8 cellular contexts compared by ENCODE assay signal in the genomic region with DNA sequence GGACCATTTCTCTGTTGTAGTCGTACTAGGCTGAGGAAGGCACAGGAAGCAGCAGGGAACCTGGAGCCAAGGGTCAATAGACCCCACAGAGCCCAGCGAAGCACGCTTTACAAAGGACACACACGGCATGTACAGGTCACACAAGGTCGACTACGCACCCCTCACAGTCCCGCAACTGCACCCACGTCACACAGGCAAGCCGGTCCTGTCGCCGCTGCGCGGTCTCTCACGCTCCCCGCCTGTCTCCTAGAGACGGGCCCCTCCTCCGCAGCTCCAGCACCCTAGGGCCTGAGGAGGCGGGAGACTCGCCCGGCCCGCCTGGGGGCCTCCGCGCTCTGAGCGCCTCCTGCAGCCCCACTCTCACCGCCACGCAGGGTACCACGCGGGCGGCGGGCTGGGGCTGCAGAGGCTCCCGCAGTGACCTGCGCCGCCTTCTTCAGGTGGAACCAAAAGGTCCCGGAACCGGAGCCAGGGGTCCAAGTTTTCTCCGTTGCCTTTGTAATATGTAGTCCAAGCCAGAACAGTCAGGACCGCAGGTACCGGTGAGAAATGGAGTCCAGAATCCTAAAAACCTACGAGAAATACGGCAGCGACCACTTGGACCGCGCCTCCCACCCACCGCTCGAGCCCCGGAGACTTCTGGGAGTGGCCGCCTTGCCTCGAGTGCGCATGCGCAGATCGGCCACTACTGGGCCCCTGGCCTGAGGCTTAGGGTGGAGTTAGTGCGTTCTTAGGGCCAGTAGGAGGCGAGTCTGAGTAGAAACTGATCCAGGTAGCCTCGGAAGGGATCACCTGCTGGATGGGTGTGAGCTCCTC. TPM values are rescaled to one million over a fixed set of nuclear protein-coding genes. Genes with fewer than 3 reads are reported as not detected.
DNase-seq lines count a peak whose midpoint lies in the region; ATAC-seq and TF ChIP-seq lines count a peak whose summit lies in the region.

ZNF607 (minus strand) TSS at position 651 of the 816 bp plus-strand sequence. CDS start 8,143 bp downstream, outside the sequence.

- TF ChIP-seq RAD21 in HCT116 (IDR thresholded peaks at IDR 0.05; ENCODE audit: low read depth) = peak; percentile 39; the same call in 1 of the 2 replicates

- TF ChIP-seq CTCF in HCT116 (IDR thresholded peaks at IDR 0.05 in 2 of 3, conservative IDR thresholded peaks at IDR 0.05 in 1 of 3; ENCODE audit: borderline replicate concordance in 1 of 3, insufficient read depth in 1 of 3, low read depth in 2 of 3, low read length in 2 of 3) (peak; percentile 13 to 74 (median 59); a peak in 5 of 6 replicates), prostate gland (IDR thresholded peaks at IDR 0.05) (peak in 3 of 4 experiments; percentile 63 to 72 (median 70))

- ATAC-seq in HCT116 = peak; percentile 98
- peak; percentile 100 for ATAC-seq in left ventricle myocardium superior

- peak within 1 kb of the TSS; percentile 89 for H2AFZ ChIP-seq in HCT116 (ENCODE audit: low read depth, low read length, poor library complexity, severe bottlenecking)

- TF ChIP-seq POLR2A in HCT116 (IDR thresholded peaks at IDR 0.05; ENCODE audit: borderline replicate concordance, extremely low read depth, insufficient read depth, insufficient read length) (no peak), prostate gland (IDR thresholded peaks at IDR 0.05) (peak; percentile 50)

- POLR2A ChIA-PET in HCT116 (lab: Charles Lee) = interaction anchor here (1.4 kb wide), 1 partner anchor 60 kb away, joined by 3 read pairs; the partner anchor contains the start of gene ZNF573

- peak within 1 kb of the TSS; percentile 78 for H3K4me2 ChIP-seq in HCT116 (ENCODE audit: low read length)

- DNase-seq in GF-D8 (lab: John Stamatoyannopoulos, UW) (peak; percentile 71), HCT116 (ENCODE audit: low read depth, low spot score) (peak; percentile 94), NCI-H1048 (lab: John Stamatoyannopoulos, UW) (peak; percentile 79), SW480 (ENCODE audit: low spot score) (peak; percentile 97), amniotic stem cell (lab: John Stamatoyannopoulos, UW) (peak; percentile 84), left ventricle myocardium superior (peak; percentile 95), prostate gland (ENCODE audit: low spot score) (peak; percentile 86)

- intact Hi-C loops in HCT116 (cut with micrococcal nuclease) = loop anchor here (5.0 kb wide), 1 partner anchor 58 kb away; the partner anchor contains the start of gene ZNF573
- intact Hi-C loops in left ventricle myocardium superior (cut with micrococcal nuclease) = no loop called here
- intact Hi-C loops in prostate gland (cut with DNase I) = no loop called here

- peaks cover 7% of the 10 kb centered on the region; the same call in 1 of the 2 replicates for H3K79me2 ChIP-seq in HCT116 (ENCODE audit: insufficient read depth, low read length)

- H3K9ac ChIP-seq in HCT116 (ENCODE audit: low read length) = peak within 1 kb of the TSS; percentile 73

- CTCF ChIA-PET in HCT116 (lab: Charles Lee) = no interaction called here

- H3K9me2 ChIP-seq in HCT116 (ENCODE audit: insufficient read depth) = no peaks in the 10 kb centered on the region

- H3K4me1 ChIP-seq in HCT116 (ENCODE audit: control insufficient read depth in 1 of 2, insufficient read depth in 2 of 2, low read length in 2 of 2) (peaks cover 4 to 11% of the 10 kb centered on the region in 2 experiments; a peak in 1 of 4 replicates), prostate gland (replicated peaks) (peaks cover 6% of the 10 kb centered on the region), urinary bladder (ENCODE audit: insufficient read depth) (no peaks in the 10 kb centered on the region)

- under 1% methylated on average over 49 of the region's 54 CpGs for WGBS in prostate gland
- WGBS in urinary bladder = under 1% methylated on average over 54 of the region's 54 CpGs

- H3K27me3 ChIP-seq in HCT116 (ENCODE audit: insufficient read depth, low read length) (no peaks in the 10 kb centered on the region), prostate gland (replicated peaks; ENCODE audit: insufficient read depth) (no peaks in the 10 kb centered on the region)

- H3K4me3 ChIP-seq in HCT116 (replicated peaks in 1 of 2; ENCODE audit: low read depth in 1 of 2, low read length in 2 of 2) (peak within 1 kb of the TSS; percentile 75 to 83), prostate gland (peak within 1 kb of the TSS; percentile 71 to 82), urinary bladder (ENCODE audit: low read depth, low read length) (peak within 1 kb of the TSS; percentile 75)

- H3K27ac ChIP-seq in HCT116 (ENCODE audit: low read depth, low read length) (peak within 1 kb of the TSS; percentile 66), prostate gland (peak within 1 kb of the TSS; percentile 77 to 84), urinary bladder (ENCODE audit: low read depth) (peak within 1 kb of the TSS; percentile 24)

- RAD21 ChIA-PET in HCT116 (lab: Charles Lee; ENCODE audit: low non-redundant PET in 1 of 2, low total read pairs in 2 of 2, uncharacterized antibody in 2 of 2, unreplicated experiment in 2 of 2) = no interaction called here

- H3K36me3 ChIP-seq in HCT116 (ENCODE audit: control insufficient read depth in 1 of 2, insufficient read depth in 2 of 2, low read length in 2 of 2) (no peaks in the 10 kb centered on the region), prostate gland (no peaks in the 10 kb centered on the region), urinary bladder (ENCODE audit: insufficient read depth) (no peaks in the 10 kb centered on the region)

- H4K20me1 ChIP-seq in HCT116 (ENCODE audit: insufficient read depth) = no peaks in the 10 kb centered on the region

- H3K9me3 ChIP-seq in HCT116 (ENCODE audit: control insufficient read depth in 1 of 2, insufficient read depth in 1 of 2, low read depth in 1 of 2, low read length in 2 of 2) (no peaks in the 10 kb centered on the region), prostate gland (no peaks in the 10 kb centered on the region)

- BruUV-seq in HCT116 (replicated peaks; lab: Mats Ljungman, UMichigan) = TSS peak; percentile 75

TF ChIP-seq in HCT116, 20 proteins besides CTCF, POLR2A, EP300 and RAD21 (continues in another document):
- TF ChIP-seq POLR2AphosphoS5 (IDR thresholded peaks at IDR 0.05; ENCODE audit: low read depth, low read length) (peak; percentile 91), REST (IDR thresholded peaks at IDR 0.05; ENCODE audit: low read depth) (no peak), YY1 (IDR thresholded peaks at IDR 0.05; ENCODE audit: extremely low read depth, insufficient replicate concordance, low read depth, low read length) (peak; percentile 26), ZBTB33 (IDR thresholded peaks at IDR 0.05; ENCODE audit: extremely low read depth, insufficient replicate concordance, low read length) (no peak), CBX3 (IDR thresholded peaks at IDR 0.05; ENCODE audit: low read depth) (no peak), JUND (IDR thresholded peaks at IDR 0.05) (no peak), SP1 (IDR thresholded peaks at IDR 0.05; ENCODE audit: low read depth) (no peak), EGR1 (IDR thresholded peaks at IDR 0.05; ENCODE audit: low read depth) (peak; percentile 35; the same call in 1 of the 2 replicates), TCF7L2 (IDR thresholded peaks at IDR 0.05; ENCODE audit: borderline replicate concordance, extremely low read depth, insufficient read depth, insufficient read length) (no peak), FOSL1 (IDR thresholded peaks at IDR 0.05; ENCODE audit: low read depth) (no peak), ZNF274 (IDR thresholded peaks at IDR 0.05; ENCODE audit: low read depth, low read length) (no peak), EZH2 (IDR thresholded peaks at IDR 0.05) (no peak)

RNA-seq across cellular contexts. Expression of gene ZNF607, which starts in this region (rescaled TPM):
- total RNA-seq in HCT116 (2021; ENCODE audit: unreplicated experiment) = 7.1 TPM
- polyA plus RNA-seq in HCT116 (2012) = 2.5 and 3.4 TPM in 2 replicates
- total RNA-seq in left ventricle myocardium superior = 9.3 TPM
- 1 to 10 TPM; 5.6 to 6.5 TPM for total RNA-seq in prostate gland
- total RNA-seq in urinary bladder = 14.0 TPM
- 3.8 TPM for polyA plus RNA-seq in urinary bladder

Comparison
In these comparisons a context has a peak if more than half of its experiments do, and no peak if none do; other contexts are left out.
1. Peak in every context shown above with its lines: DNase-seq, ATAC-seq, H3K4me3 ChIP-seq and H3K27ac ChIP-seq.
2. H3K27ac ChIP-seq: peak in every context shown above with its lines; median percentile 80 in prostate gland; 66 in HCT116; 24 in urinary bladder.